In the genomic region with DNA sequence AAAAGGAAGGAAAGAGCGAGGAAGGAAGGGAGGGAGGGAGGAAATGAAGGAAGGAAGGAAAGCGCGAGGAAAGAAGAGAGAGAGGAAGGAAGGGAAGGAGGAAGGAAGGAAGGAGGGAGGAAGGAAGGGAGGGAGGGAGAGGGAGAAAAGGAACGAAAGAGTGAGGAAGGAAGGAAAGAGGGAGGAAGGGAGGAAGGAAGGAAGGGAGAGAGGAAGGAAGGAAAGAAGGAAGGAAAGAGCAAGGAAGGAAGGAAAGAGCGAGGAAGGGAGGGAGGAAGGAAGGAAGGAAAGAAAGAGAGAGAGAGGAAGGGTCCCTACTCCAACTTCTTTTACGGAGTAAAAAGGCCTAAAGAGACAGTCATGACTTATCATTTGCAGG, we compare ENCODE assay signal across 9 cellular contexts. TPM values are rescaled to one million over a fixed set of nuclear protein-coding genes. Genes with fewer than 3 reads are reported as not detected.
DNase-seq lines count a peak whose midpoint lies in the region; ATAC-seq and TF ChIP-seq lines count a peak whose summit lies in the region.
"Had no signal": no experiment of that assay in that cellular context is flagged by ENCODE, and none has a peak within 500 bp of the region (broad histone marks: within the 10 kb centered on the region; RNA-seq: fewer than 3 reads in every experiment).

No MANE protein-coding gene starts in this region.

- no peaks in the 10 kb centered on the region for H3K36me3 ChIP-seq in heart left ventricle
- no peaks in the 10 kb centered on the region for H3K36me3 ChIP-seq in colonic mucosa
- H3K36me3 ChIP-seq in muscle layer of duodenum (ENCODE audit: control insufficient read depth in 1 of 2, insufficient read depth in 2 of 2, low read length in 2 of 2): no peaks in the 10 kb centered on the region
- no peaks in the 10 kb centered on the region for H3K36me3 ChIP-seq in vagina

- no peak for ATAC-seq in heart left ventricle

- 62 to 74% (median 66%) methylated on average over 6 of the region's 6 CpGs for WGBS in heart left ventricle, 4 donors

- H3K9ac ChIP-seq in colonic mucosa (ENCODE audit: low read depth in 2 of 2, low read length in 2 of 2): peak overlapping the region in 1 of 2 donors; percentile 68

- H3K4me3 ChIP-seq in heart left ventricle (peak overlapping the region in 9 of 12 donors; percentile 70 to 90 (median 77)), colonic mucosa (no peak overlapping the region), muscle layer of duodenum (ENCODE audit: low read depth in 1 of 2, low read length in 2 of 2) (peak overlapping the region; percentile 75 to 86), vagina (peak overlapping the region; percentile 56 to 65)

- intact Hi-C loops in heart left ventricle (cut with DNase I) (loop anchor here in 1 of 10 donors (5.0 kb wide), 1 partner anchor 96 kb away; no protein-coding TSS in a partner anchor), cardiac septum (cut with DNase I) (loop anchor here (5.0 to 10.0 kb wide), 3 partner anchors 69 to 243 kb away; partner anchors contain the start of gene TMEM131L), colonic mucosa (cut with DNase I) (no loop called here), vagina (cut with DNase I) (no loop called here)

- H3K4me1 ChIP-seq in heart left ventricle (peaks cover 0 to 46% (median 15%) of the 10 kb centered on the region in 12 donors), colonic mucosa (no peaks in the 10 kb centered on the region), muscle layer of duodenum (ENCODE audit: control insufficient read depth in 1 of 2, insufficient read depth in 2 of 2, low read length in 2 of 2) (peaks cover 7 to 14% of the 10 kb centered on the region in 2 donors), vagina (peaks cover 29% of the 10 kb centered on the region)

- TF ChIP-seq POLR2A in heart left ventricle (IDR thresholded peaks at IDR 0.05): no peak
- no peak for TF ChIP-seq POLR2A in vagina (IDR thresholded peaks at IDR 0.05)

- peaks cover 0 to 9% (median 0%) of the 10 kb centered on the region in 12 donors for H3K9me3 ChIP-seq in heart left ventricle
- H3K9me3 ChIP-seq in colonic mucosa: no peaks in the 10 kb centered on the region
- no peaks in the 10 kb centered on the region for H3K9me3 ChIP-seq in muscle layer of duodenum (ENCODE audit: control insufficient read depth in 1 of 2, low read length in 2 of 2)
- H3K9me3 ChIP-seq in vagina: no peaks in the 10 kb centered on the region

- no peaks in the 10 kb centered on the region for H3K27me3 ChIP-seq in heart left ventricle
- no peaks in the 10 kb centered on the region for H3K27me3 ChIP-seq in colonic mucosa
- H3K27me3 ChIP-seq in muscle layer of duodenum (ENCODE audit: low read depth, low read length): no peaks in the 10 kb centered on the region
- H3K27me3 ChIP-seq in vagina: no peaks in the 10 kb centered on the region

- H3K27ac ChIP-seq in heart left ventricle (peak overlapping the region; percentile 86 to 97 (median 92)), colonic mucosa (peak overlapping the region; percentile 88), muscle layer of duodenum (ENCODE audit: low read length) (peak overlapping the region; percentile 68), vagina (peak overlapping the region; percentile 94)
- H3K27ac ChIP-seq: VCaP had no signal

- no peak for DNase-seq in heart left ventricle
- DNase-seq in cardiac septum (ENCODE audit: low spot score): no peak
- DNase-seq in colonic mucosa: no peak
- no peak for DNase-seq in vagina (ENCODE audit: extremely low spot score in 2 of 2)
- no peak for DNase-seq in OCI-M1 (lab: John Stamatoyannopoulos, UW)
- DNase-seq in NCI-H2029 treated with DMSO at 0.1 percent for 48 hours (lab: John Stamatoyannopoulos, UW): no peak
- DNase-seq in NCI-H146 (lab: John Stamatoyannopoulos, UW): no peak

- TF ChIP-seq CTCF in heart left ventricle (IDR thresholded peaks at IDR 0.05) (no peak), colonic mucosa (IDR thresholded peaks at IDR 0.05) (no peak), vagina (IDR thresholded peaks at IDR 0.05) (no peak)

RNA-seq across cellular contexts. Expression of gene TRIM2, which starts 17.5 kb away (rescaled TPM):
- total RNA-seq in heart left ventricle: 10 to 100 TPM; 13.0 to 30.5 (median 19.0) TPM
- polyA plus RNA-seq in heart left ventricle: 1 to 10 TPM; 5.5 to 5.8 TPM
- total RNA-seq in cardiac septum: 23.4 TPM
- total RNA-seq in colonic mucosa: 100 to 1,000 TPM; 120 to 151 TPM
- total RNA-seq in vagina: 28.7 TPM
